Comparison of ENCODE assay signal across 17 cellular contexts in genomic region chr13:110273254-110273653, GRCh38.
"Had no signal": no experiment of that assay in that cellular context is flagged by ENCODE, and none has a peak within 500 bp of the region (broad histone marks: within the 10 kb centered on the region; RNA-seq: fewer than 3 reads in every experiment).

No MANE protein-coding gene starts in this region.

- H3K4me1 Mint-ChIP-seq: naive B cell had no signal

- H3K9me3 Mint-ChIP-seq: naive B cell, nephron had no signal

- H3K4me2 ChIP-seq: hepatocyte had no signal

- H3K9me3 ChIP-seq: psoas muscle, stomach, thyroid gland, upper lobe of left lung, vagina had no signal

- H3K27me3 ChIP-seq: hepatocyte, stomach, thyroid gland, upper lobe of left lung, vagina had no signal

- H3K4me3 Mint-ChIP-seq: naive B cell, nephron had no signal

- ATAC-seq: esophagus mucosa, left colon, psoas muscle, sciatic nerve had no signal

- H2AFZ ChIP-seq: hepatocyte had no signal

- H3K27ac Mint-ChIP-seq: naive B cell, nephron had no signal

- H3K36me3 ChIP-seq: thyroid gland, vagina had no signal

- H3K4me3 ChIP-seq: coronary artery, hepatocyte, psoas muscle, stomach, thyroid gland, upper lobe of left lung, vagina had no signal

- H3K36me3 Mint-ChIP-seq: naive B cell had no signal

- DNase-seq: effector CD4-positive, alpha-beta T cell; kidney; left colon; mesendoderm; naive B cell; psoas muscle; retina; stimulated activated naive CD4-positive, alpha-beta T cell; stomach; thyroid gland; upper lobe of left lung had no signal

- H3K27ac ChIP-seq: hepatocyte, psoas muscle, thyroid gland, upper lobe of left lung, vagina had no signal
